In the genomic region with DNA sequence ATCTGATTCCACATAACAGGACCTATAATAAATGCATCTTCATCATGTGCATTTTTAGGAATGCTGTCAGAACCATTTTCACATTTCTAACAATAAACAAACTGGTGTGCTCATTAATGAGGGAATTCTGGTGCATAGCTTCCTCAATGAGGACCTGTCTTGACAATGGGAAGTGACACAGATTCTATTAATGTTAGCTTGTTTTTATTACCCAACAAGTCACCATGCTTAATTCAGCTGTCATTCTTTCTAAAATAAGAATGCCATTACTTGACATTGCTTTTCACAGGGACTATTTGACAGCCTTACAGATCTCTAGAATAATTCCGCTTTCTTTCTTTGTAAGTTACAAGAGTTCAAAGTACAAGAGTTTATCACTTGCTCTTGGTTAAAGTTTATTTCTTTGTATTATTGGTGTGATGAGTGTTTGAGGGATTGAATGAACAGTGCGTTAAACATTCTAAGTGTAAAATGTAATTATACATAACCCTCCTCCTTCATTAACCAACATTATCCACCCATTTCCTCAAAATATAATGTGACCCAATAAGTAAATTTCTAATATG, we compare ENCODE assay signal across 24 cellular contexts.
DNase-seq lines count a peak whose midpoint lies in the region; FAIRE-seq and TF ChIP-seq lines count a peak whose summit lies in the region.
"Had no signal": no experiment of that assay in that cellular context is flagged by ENCODE, and none has a peak within 500 bp of the region (broad histone marks: within the 10 kb centered on the region; RNA-seq: fewer than 3 reads in every experiment).

No MANE protein-coding gene starts in this region.

- no peak for TF ChIP-seq CTCF in liver (IDR thresholded peaks at IDR 0.05; ENCODE audit: low read depth, low read length, missing input control)
- no peak for TF ChIP-seq CTCF in neural cell (IDR thresholded peaks at IDR 0.05; ENCODE audit: poor library complexity, severe bottlenecking)
- no peak for TF ChIP-seq CTCF in H9 (conservative IDR thresholded peaks at IDR 0.05)
- no peak for TF ChIP-seq CTCF in type B pancreatic cell (conservative IDR thresholded peaks at IDR 0.05)

- no peaks in the 10 kb centered on the region; a peak in 1 of 5 replicates for H3K9me3 Mint-ChIP-seq in H9
- no peaks in the 10 kb centered on the region for H3K9me3 Mint-ChIP-seq in type B pancreatic cell

- no peak overlapping the region for H3K4me3 ChIP-seq in liver (ENCODE audit: low read depth in 1 of 3, low read length in 3 of 3)
- no peak overlapping the region for H3K4me3 ChIP-seq in neural cell (ENCODE audit: low read length)
- H3K4me3 ChIP-seq: K562, SK-N-MC had no signal

- no peaks in the 10 kb centered on the region for H3K79me1 ChIP-seq in H9 (ENCODE audit: insufficient read depth, low read depth, low read length, poor library complexity, severe bottlenecking)

- H3T11ph ChIP-seq in H9 (ENCODE audit: low read length) = no peak overlapping the region

- no peak overlapping the region for H2AK5ac ChIP-seq in H9 (ENCODE audit: insufficient read length, low read length)

- H3F3A ChIP-seq in neural cell (ENCODE audit: insufficient read depth, low read length, poor library complexity, severe bottlenecking) = no peaks in the 10 kb centered on the region

- H4K8ac ChIP-seq in H9 (replicated peaks; ENCODE audit: insufficient read length, low read depth, low read length) = no peak overlapping the region

- H2BK15ac ChIP-seq in H9 (ENCODE audit: low read depth, low read length) = no peak overlapping the region

- DNase-seq in EH (ENCODE audit: low read depth) (peak; percentile 38), H9 (no peak), type B pancreatic cell (ENCODE audit: extremely low spot score, unreplicated experiment) (no peak), COR-L47 (lab: John Stamatoyannopoulos, UW) (no peak), NCI-H774 (lab: John Stamatoyannopoulos, UW) (no peak)
- DNase-seq: BE2C, DMS79, Kasumi-1, NCI-H1092 treated with DMSO at 0.1 percent for 48 hours, NCI-H1436 treated with DMSO at 0.1 percent for 48 hours, NCI-H187 treated with DMSO at 0.1 percent for 48 hours, NCI-H2171 treated with DMSO at 0.1 percent for 48 hours, NCI-H345, NCI-H510A treated with DMSO at 0.1 percent for 48 hours, SIG-M5 had no signal

- no peaks in the 10 kb centered on the region for H3K9me2 ChIP-seq in neural cell (ENCODE audit: insufficient read depth, low read length)

- H3K23me2 ChIP-seq in H9 (ENCODE audit: insufficient read length, low read depth, low read length, poor library complexity, severe bottlenecking) = no peaks in the 10 kb centered on the region

- no peaks in the 10 kb centered on the region for H3K27me3 Mint-ChIP-seq in H9 (ENCODE audit: low read depth)
- H3K27me3 Mint-ChIP-seq in type B pancreatic cell = no peaks in the 10 kb centered on the region

- WGBS in liver = 40% methylated on average over 2 of the region's 2 CpGs
- no CpG with 5 or more reads among the region's 2 CpGs for WGBS in H9 (ENCODE audit: extremely low coverage, insufficient read length, low lambda C conversion rate)

- no peak overlapping the region for H3K56ac ChIP-seq in H9 (ENCODE audit: insufficient read length, low read depth, low read length)

- H3K4me1 Mint-ChIP-seq in H9 (no peaks in the 10 kb centered on the region), type B pancreatic cell (ENCODE audit: unreplicated experiment) (no peaks in the 10 kb centered on the region)

- H2BK5ac ChIP-seq in H9 (ENCODE audit: insufficient read length, low read length) = no peak overlapping the region

- H3K9me3 ChIP-seq in liver (ENCODE audit: control insufficient read depth in 4 of 4, low read length in 3 of 4) (no peaks in the 10 kb centered on the region), neural cell (ENCODE audit: low read length) (no peaks in the 10 kb centered on the region), H9 (ENCODE audit: control insufficient read depth, low read depth, low read length) (no peaks in the 10 kb centered on the region)
- H3K9me3 ChIP-seq: BE2C had no signal

- no peak overlapping the region for H3K4me2 ChIP-seq in neural cell (ENCODE audit: low read length)
- no peak overlapping the region for H3K4me2 ChIP-seq in H9 (ENCODE audit: insufficient read depth, insufficient read length, low read length)

- H3K27me3 ChIP-seq in liver (ENCODE audit: control insufficient read depth in 4 of 4, insufficient read depth in 4 of 4, low read length in 3 of 4) (no peaks in the 10 kb centered on the region), neural cell (ENCODE audit: insufficient read depth, low read depth, low read length) (no peaks in the 10 kb centered on the region), H9 (ENCODE audit: insufficient read depth, low read length) (no peaks in the 10 kb centered on the region)
- H3K27me3 ChIP-seq: BE2C had no signal

- no peak overlapping the region for H4K5ac ChIP-seq in H9 (ENCODE audit: insufficient read length, low read depth, low read length)

- H3K4me1 ChIP-seq in liver (ENCODE audit: control insufficient read depth in 4 of 4, insufficient read depth in 4 of 4, low read length in 3 of 4) (peaks cover 0 to 6% (median 0%) of the 10 kb centered on the region in 4 donors), H9 (ENCODE audit: insufficient read depth, low read length) (no peaks in the 10 kb centered on the region)
- H3K4me1 ChIP-seq: BE2C had no signal

- no peaks in the 10 kb centered on the region for H4K20me1 ChIP-seq in neural cell (ENCODE audit: insufficient read depth)
- H4K20me1 ChIP-seq in H9 (ENCODE audit: control insufficient read depth, insufficient read depth, insufficient read length) = no peaks in the 10 kb centered on the region

- peak; percentile 71 for TF ChIP-seq EP300 in neural cell (conservative IDR thresholded peaks at IDR 0.05; ENCODE audit: poor library complexity, severe bottlenecking)

- no peak overlapping the region for H2BK12ac ChIP-seq in H9 (ENCODE audit: insufficient read length, low read depth, low read length)

- peak in 1 of 2 donors; percentile 6 for TF ChIP-seq RAD21 in liver (IDR thresholded peaks at IDR 0.05)
- no peak for TF ChIP-seq RAD21 in neural cell (conservative IDR thresholded peaks at IDR 0.05)

- H4K91ac ChIP-seq in H9 (ENCODE audit: insufficient read length, low read depth, low read length) = no peak overlapping the region

- H3K27ac ChIP-seq in liver (ENCODE audit: low read depth in 1 of 2, low read length in 2 of 2) (no peak overlapping the region), neural cell (ENCODE audit: low read length) (no peak overlapping the region), H9 (ENCODE audit: insufficient read length, low read depth, low read length) (no peak overlapping the region)
- H3K27ac ChIP-seq: HL-60, SK-N-MC had no signal

- no peak overlapping the region for H3K4ac ChIP-seq in H9 (ENCODE audit: low read depth, low read length)

- no peaks in the 10 kb centered on the region for H3K36me3 ChIP-seq in liver (ENCODE audit: control insufficient read depth in 4 of 4, insufficient read depth in 3 of 4, low read depth in 1 of 4, low read length in 3 of 4)
- H3K36me3 ChIP-seq in neural cell (ENCODE audit: insufficient read depth, low read length) = no peaks in the 10 kb centered on the region
- H3K36me3 ChIP-seq: BE2C had no signal

- no peak overlapping the region for H2BK120ac ChIP-seq in H9 (ENCODE audit: low read depth, low read length, poor library complexity, severe bottlenecking)

- peak; percentile 81 for FAIRE-seq in TTC549 (lab: Jason Lieb, UNC)
- FAIRE-seq: GM19239, H1, K562, RCC 7860 had no signal

- no peak overlapping the region for H3K9ac ChIP-seq in liver (ENCODE audit: low read depth in 1 of 2, low read length in 2 of 2)
- H3K9ac ChIP-seq in neural cell (ENCODE audit: low read length) = no peak overlapping the region
- H3K9ac ChIP-seq in H9 (ENCODE audit: extremely low read depth, insufficient read length, low read length) = no peak overlapping the region

- H3K18ac ChIP-seq in H9 (ENCODE audit: insufficient read length, low read depth, low read length) = no peak overlapping the region

- H3K4me3 Mint-ChIP-seq in H9 (no peak overlapping the region), type B pancreatic cell (no peak overlapping the region)

- H3K36me3 Mint-ChIP-seq in H9 (ENCODE audit: insufficient read depth in 1 of 3, low read depth in 3 of 3) = no peaks in the 10 kb centered on the region; a peak in 1 of 7 replicates
- no peaks in the 10 kb centered on the region for H3K36me3 Mint-ChIP-seq in type B pancreatic cell

- H2AFZ ChIP-seq in neural cell (ENCODE audit: low read depth, low read length) (no peak overlapping the region), H9 (ENCODE audit: low read length) (no peak overlapping the region)

- no peak overlapping the region for H3K14ac ChIP-seq in H9 (ENCODE audit: insufficient read depth, low read length)

- H3K27ac Mint-ChIP-seq in H9 = no peak overlapping the region; a peak in 1 of 7 replicates
- H3K27ac Mint-ChIP-seq in type B pancreatic cell = no peak overlapping the region

- H3K23ac ChIP-seq in H9 (ENCODE audit: insufficient read length, low read depth, low read length) = no peak overlapping the region

- H2BK20ac ChIP-seq in H9 (ENCODE audit: low read depth, low read length, poor library complexity, severe bottlenecking) = no peak overlapping the region

- H3K79me2 ChIP-seq in neural cell (replicated peaks; ENCODE audit: insufficient read depth, low read length) (no peaks in the 10 kb centered on the region), H9 (ENCODE audit: insufficient read depth, low read length) (no peaks in the 10 kb centered on the region)

TF ChIP-seq in liver, 16 proteins besides CTCF, POLR2A, EP300 and RAD21 (continues in another document):
- TF ChIP-seq JUND (IDR thresholded peaks at IDR 0.05) = no peak
- TF ChIP-seq TAF1 (conservative IDR thresholded peaks at IDR 0.05) = no peak
- TF ChIP-seq GABPA (IDR thresholded peaks at IDR 0.05 in 1 of 2, conservative IDR thresholded peaks at IDR 0.05 in 1 of 2) = no peak
- TF ChIP-seq, protein P1, sequence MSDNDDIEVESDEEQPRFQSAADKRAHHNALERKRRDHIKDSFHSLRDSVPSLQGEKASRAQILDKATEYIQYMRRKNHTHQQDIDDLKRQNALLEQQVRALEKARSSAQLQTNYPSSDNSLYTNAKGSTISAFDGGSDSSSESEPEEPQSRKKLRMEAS (IDR thresholded peaks at IDR 0.05) = no peak
- peak; percentile 22 for TF ChIP-seq SP1 (IDR thresholded peaks at IDR 0.05)
- peak; percentile 26 for TF ChIP-seq HNF4G (IDR thresholded peaks at IDR 0.05)

TF ChIP-seq in neural cell, 6 proteins besides CTCF, POLR2A, EP300 and RAD21:
- TF ChIP-seq EZH2 (IDR thresholded peaks at IDR 0.05; ENCODE audit: borderline replicate concordance, insufficient read depth, low read length, poor library complexity, severe bottlenecking) (no peak), SMC3 (conservative IDR thresholded peaks at IDR 0.05; ENCODE audit: poor library complexity) (no peak), POLR2AphosphoS5 (IDR thresholded peaks at IDR 0.05) (peak; percentile 26)
